Comparison of ENCODE assay signal across 1 cellular context in genomic region chrX:71640002-71640401, GRCh38.
TF ChIP-seq lines count a peak whose summit lies in the region.

No MANE protein-coding gene starts in this region.

TF ChIP-seq in HepG2, 621 proteins besides CTCF, POLR2A, EP300 and RAD21:
- TF ChIP-seq SNAPC5 (CRISPR knock-in tag; IDR thresholded peaks at IDR 0.05; ENCODE audit: borderline replicate concordance) (no peak), MAFG (CRISPR knock-in tag; IDR thresholded peaks at IDR 0.05) (no peak), ZSCAN29 (CRISPR knock-in tag; conservative IDR thresholded peaks at IDR 0.05) (no peak), ATF4 (CRISPR knock-in tag; IDR thresholded peaks at IDR 0.05) (no peak), CHD2 (IDR thresholded peaks at IDR 0.05; ENCODE audit: low read depth, low read length) (no peak)
